ENCODE assay signal across 8 cellular contexts in the genomic region with DNA sequence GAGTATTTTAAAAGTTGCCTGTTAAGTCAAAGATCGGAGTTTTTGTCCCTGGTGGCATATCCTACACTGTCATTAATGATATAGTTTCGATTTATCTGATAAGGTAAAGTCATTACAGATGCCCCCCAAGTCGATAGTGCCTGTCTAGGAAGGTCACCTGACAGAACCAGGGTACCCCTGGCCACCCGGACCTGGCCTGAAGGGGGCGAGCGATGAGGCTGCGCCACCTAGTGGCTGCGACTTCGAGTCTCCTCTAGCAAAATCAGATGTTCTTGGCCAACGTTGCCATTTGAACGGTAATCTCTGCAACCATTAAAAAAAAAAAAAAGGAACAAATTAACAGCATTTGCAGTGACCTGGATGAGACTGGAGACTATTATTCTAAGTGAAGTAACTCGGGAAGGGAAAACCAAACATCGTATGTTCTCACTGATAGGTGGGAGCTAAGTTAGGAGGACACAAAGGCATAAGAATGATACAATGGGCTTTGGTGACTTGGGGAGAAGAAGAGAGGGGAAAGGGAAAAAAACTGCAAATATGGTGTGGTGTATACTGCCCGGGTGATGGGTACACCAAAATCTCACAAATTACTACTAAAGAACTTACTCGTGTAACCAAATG.
DNase-seq lines count a peak whose midpoint lies in the region; ATAC-seq and TF ChIP-seq lines count a peak whose summit lies in the region.

No MANE protein-coding gene starts in this region.

- H3K27me3 ChIP-seq in AG04450 (ENCODE audit: control insufficient read depth, insufficient read depth, low read length) (no peaks in the 10 kb centered on the region), body of pancreas (no peaks in the 10 kb centered on the region), sigmoid colon (no peaks in the 10 kb centered on the region)

- H3K36me3 ChIP-seq in body of pancreas (replicated peaks in 1 of 2; ENCODE audit: insufficient read depth in 1 of 2, low read depth in 2 of 2): no peaks in the 10 kb centered on the region
- H3K36me3 ChIP-seq in sigmoid colon: no peaks in the 10 kb centered on the region

- intact Hi-C loops in body of pancreas (cut with DNase I): loop anchor here (5.0 kb wide), 1 partner anchor 438 kb away; no protein-coding TSS in a partner anchor
- intact Hi-C loops in sigmoid colon (cut with DNase I): no loop called here

- no peak overlapping the region for H3K27ac ChIP-seq in AG04450 (ENCODE audit: low read depth, low read length)
- H3K27ac ChIP-seq in body of pancreas: no peak overlapping the region
- H3K27ac ChIP-seq in sigmoid colon: no peak overlapping the region

- peak; percentile 88 for TF ChIP-seq CTCF in AG04450 (IDR thresholded peaks at IDR 0.05; ENCODE audit: low read depth, low read length)
- TF ChIP-seq CTCF in body of pancreas (IDR thresholded peaks at IDR 0.05): peak; percentile 37 to 78 (median 69)
- peak in 2 of 4 experiments; percentile 18 to 19 for TF ChIP-seq CTCF in sigmoid colon (IDR thresholded peaks at IDR 0.05)

- DNase-seq in AG04450 (ENCODE audit: low read depth, low spot score) (no peak), OCI-M1 (lab: John Stamatoyannopoulos, UW) (peak; percentile 61), body of pancreas (peak; percentile 35 to 62 (median 39)), inferior parietal cortex (ENCODE audit: extremely low spot score) (peak; percentile 55), sigmoid colon (no peak)
- peak; percentile 5 to 21 for DNase-seq in stimulated activated CD4-positive, alpha-beta T cell treated with anti-CD3 and anti-CD28 coated beads, Interleukin-4, amount 100 ng/mL, for 48 hours (ENCODE audit: low read depth in 2 of 2)

- CTCF ChIA-PET in AG04450 (lab: Charles Lee): interaction anchor here (0.6 to 4.0 kb wide), 61 partner anchors 11 to 1789 kb away, joined by 3 to 64 read pairs (median 4); a partner anchor contains a TSS

- H3K4me1 ChIP-seq in body of pancreas (no peaks in the 10 kb centered on the region), sigmoid colon (no peaks in the 10 kb centered on the region)

- ATAC-seq in GM18511 (IDR thresholded peaks at IDR 0.05; ENCODE audit: unreplicated experiment) (peak; percentile 72), HG03039 (IDR thresholded peaks at IDR 0.05; ENCODE audit: unreplicated experiment) (peak; percentile 70), body of pancreas (peak; percentile 59)

- TF ChIP-seq EP300 in sigmoid colon (IDR thresholded peaks at IDR 0.05): no peak

- TF ChIP-seq POLR2A in body of pancreas (IDR thresholded peaks at IDR 0.05) (no peak), sigmoid colon (IDR thresholded peaks at IDR 0.05) (no peak)

- H3K9me3 ChIP-seq in AG04450 (ENCODE audit: control insufficient read depth, insufficient read depth, low read length) (no peaks in the 10 kb centered on the region), body of pancreas (no peaks in the 10 kb centered on the region), sigmoid colon (no peaks in the 10 kb centered on the region)

- POLR2A ChIA-PET in AG04450 (lab: Yijun Ruan, JAX): no interaction called here

- WGBS in body of pancreas, 2 donors: 12 to 22% methylated on average over 10 to 15 of the region's 15 CpGs
- 18 to 22% methylated on average over 15 of the region's 15 CpGs for WGBS in sigmoid colon, 2 donors

- H3K4me3 ChIP-seq in AG04450 (ENCODE audit: low read depth, low read length): no peak overlapping the region
- H3K4me3 ChIP-seq in body of pancreas: no peak overlapping the region
- H3K4me3 ChIP-seq in sigmoid colon: no peak overlapping the region

Comparison
In these comparisons a context has a peak if more than half of its experiments do, and no peak if none do; other contexts are left out.
1. DNase-seq: peak in OCI-M1 (single experiment), body of pancreas (4 of 4), inferior parietal cortex (single experiment) and stimulated activated CD4-positive, alpha-beta T cell treated with anti-CD3 and anti-CD28 coated beads, Interleukin-4, amount 100 ng/mL, for 48 hours (2 of 2); none in AG04450 (single experiment) and sigmoid colon (single experiment).
2. Peak in every context shown above with its lines, with median percentiles within 50 percentile points of each other: ATAC-seq.